ENCODE assay signal across 9 cellular contexts in genomic region chr14:69708586-69709169, GRCh38. TPM values are rescaled to one million over a fixed set of nuclear protein-coding genes. Genes with fewer than 3 reads are reported as not detected.
A peak's percentile ranks its signal among the peaks of the same experiment; 100 is the strongest.
DNase-seq lines count a peak whose midpoint lies in the region; ATAC-seq, FAIRE-seq and TF ChIP-seq lines count a peak whose summit lies in the region.
"Had no signal": no experiment of that assay in that cellular context is flagged by ENCODE, and none has a peak within 500 bp of the region (broad histone marks: within the 10 kb centered on the region; RNA-seq: fewer than 3 reads in every experiment).

No MANE protein-coding gene starts in this region.

- H3K9me3 Mint-ChIP-seq in CD14-positive monocyte = no peaks in the 10 kb centered on the region

- H3K4me1 Mint-ChIP-seq in CD14-positive monocyte = peaks cover 80% of the 10 kb centered on the region

- peak overlapping the region; percentile 46 to 83 (median 75) for H3K27ac Mint-ChIP-seq in CD14-positive monocyte

- FAIRE-seq in GM12892 (lab: Jason Lieb, UNC) = no peak
- FAIRE-seq: endometrium had no signal

- H3K27ac ChIP-seq in VCaP = no peak overlapping the region

- no peak for DNase-seq in CD14-positive monocyte (ENCODE audit: low spot score)
- peak; percentile 38 for DNase-seq in HT-29 (ENCODE audit: low spot score)
- peak in 32 of 42 donors; percentile 35 to 80 (median 62) for DNase-seq in head of caudate nucleus
- DNase-seq in sciatic nerve (ENCODE audit: low spot score) = no peak
- no peak for DNase-seq in activated CD8-positive, alpha-beta memory T cell treated with anti-CD3 and anti-CD28 coated beads for 24 hours
- no peak for DNase-seq in GM12892 (ENCODE audit: insufficient read length)

- H3K4me3 Mint-ChIP-seq in CD14-positive monocyte = no peak overlapping the region

- peak; percentile 23 for TF ChIP-seq CTCF in CD14-positive monocyte (IDR thresholded peaks at IDR 0.05)
- TF ChIP-seq CTCF in VCaP (conservative IDR thresholded peaks at IDR 0.05) = peak; percentile 30

- peaks cover 80 to 93% of the 10 kb centered on the region in 2 donors for H3K36me3 Mint-ChIP-seq in CD14-positive monocyte

- ATAC-seq in HG02852 (IDR thresholded peaks at IDR 0.05; ENCODE audit: unreplicated experiment) (no peak), sciatic nerve (no peak)

- intact Hi-C loops in CD14-positive monocyte (cut with micrococcal nuclease) (loop anchor here in 1 of 2 donors (10.0 kb wide), 1 partner anchor 54 kb away; no protein-coding TSS in a partner anchor), head of caudate nucleus (cut with DNase I) (no loop called here), sciatic nerve (cut with DNase I) (no loop called here)

- TF ChIP-seq POLR2A in GM12892 (IDR thresholded peaks at IDR 0.05; ENCODE audit: low read depth, low read length) = no peak

- peaks cover 0 to 2% (median 0%) of the 10 kb centered on the region in 3 donors for H3K27me3 Mint-ChIP-seq in CD14-positive monocyte (ENCODE audit: low read depth in 3 of 3)

RNA-seq across cellular contexts. Expression of gene SRSF5, which starts 58.3 kb away (rescaled TPM):
- polyA plus RNA-seq in CD14-positive monocyte = 100 to 1,000 TPM; 410 to 502 TPM
- 93.3 and 126 TPM in 2 replicates for total RNA-seq in HT-29 (2014; rRNA removed; shearing (Covaris generic))
- total RNA-seq in sciatic nerve = 566 TPM
- polyA plus RNA-seq in GM12892 (2012; ENCODE audit: missing spikeins) = 342 TPM

Comparison
In these comparisons a context has a peak if more than half of its experiments do, and no peak if none do; other contexts are left out.
1. DNase-seq: peak in HT-29 (single experiment) and head of caudate nucleus (32 of 42); none in CD14-positive monocyte (single experiment), sciatic nerve (single experiment), activated CD8-positive, alpha-beta memory T cell treated with anti-CD3 and anti-CD28 coated beads for 24 hours (single experiment) and GM12892 (single experiment).